ENCODE assay signal across 9 cellular contexts in the genomic region with DNA sequence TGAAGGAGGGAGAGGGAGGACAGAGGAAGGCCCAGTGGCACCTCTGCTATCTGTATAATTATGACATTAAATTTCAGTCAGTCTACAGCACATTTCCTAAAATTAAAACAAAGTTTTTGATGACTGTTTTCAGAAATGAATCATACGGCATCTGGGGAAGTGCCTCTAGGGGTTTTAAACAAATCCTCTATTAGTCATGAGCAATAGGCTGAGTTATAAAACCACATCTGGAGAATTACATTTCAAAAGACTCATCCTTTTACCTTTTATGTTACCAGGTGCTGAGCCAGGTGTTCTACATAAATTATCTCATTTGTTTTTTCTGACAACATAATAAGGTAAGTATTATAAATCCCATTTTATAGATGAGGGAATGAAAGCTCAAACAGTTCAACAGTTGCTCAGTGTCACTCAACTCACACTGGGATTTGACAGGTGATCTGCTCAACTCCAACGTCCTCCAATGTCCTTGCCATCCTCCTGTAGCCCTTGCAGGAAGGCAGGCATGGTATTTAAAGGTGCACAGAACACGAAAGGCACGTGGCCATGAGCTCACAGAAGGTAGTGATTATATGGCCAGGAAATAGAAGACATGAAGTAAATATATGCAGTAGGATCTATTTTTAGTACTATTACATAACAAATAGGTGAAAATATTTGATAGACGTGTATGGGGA.
DNase-seq lines count a peak whose midpoint lies in the region; ATAC-seq and TF ChIP-seq lines count a peak whose summit lies in the region.
"Had no signal": no experiment of that assay in that cellular context is flagged by ENCODE, and none has a peak within 500 bp of the region (broad histone marks: within the 10 kb centered on the region; RNA-seq: fewer than 3 reads in every experiment).

No MANE protein-coding gene starts in this region.

- H3K4me1 Mint-ChIP-seq in activated naive CD8-positive, alpha-beta T cell (ENCODE audit: low read depth), result peaks cover 10% of the 10 kb centered on the region
- peaks cover 15% of the 10 kb centered on the region for H3K4me1 Mint-ChIP-seq in activated naive CD8-positive, alpha-beta T cell treated with anti-CD3 and anti-CD28 coated beads for 36 hours

- intact Hi-C loops in adrenal gland (cut with DNase I), result no loop called here

- H3K4me3 Mint-ChIP-seq in activated naive CD8-positive, alpha-beta T cell, result no peak overlapping the region
- H3K4me3 Mint-ChIP-seq in activated naive CD8-positive, alpha-beta T cell treated with anti-CD3 and anti-CD28 coated beads for 36 hours, result no peak overlapping the region
- H3K4me3 Mint-ChIP-seq: T-helper 1 cell treated with Interleukin-12 subunit alpha and Interleukin-12 subunit beta and Interleukin-4 antibody, amounts not matched to agents 30 μg/mL and 1 μg/mL, for 36 hours had no signal

- no peak overlapping the region for H3K27ac ChIP-seq in adrenal gland

- no peak for TF ChIP-seq POLR2A in adrenal gland (IDR thresholded peaks at IDR 0.05)

- no peak for TF ChIP-seq CTCF in astrocyte of the spinal cord (IDR thresholded peaks at IDR 0.05; ENCODE audit: low read depth, low read length)
- no peak for TF ChIP-seq CTCF in adrenal gland (IDR thresholded peaks at IDR 0.05)
- no peak for TF ChIP-seq CTCF in BE2C (IDR thresholded peaks at IDR 0.05; ENCODE audit: low read depth, low read length)

- H3K36me3 ChIP-seq in adrenal gland (replicated peaks in 1 of 2) (no peaks in the 10 kb centered on the region), BE2C (no peaks in the 10 kb centered on the region)

- 20 to 64% (median 45%) methylated on average over 5 of the region's 5 CpGs for WGBS in adrenal gland, 4 donors

- no peak overlapping the region for H3K4me3 ChIP-seq in astrocyte of the spinal cord (ENCODE audit: low read depth, low read length)
- no peak overlapping the region for H3K4me3 ChIP-seq in adrenal gland
- H3K4me3 ChIP-seq in BE2C (ENCODE audit: low read depth, low read length), result no peak overlapping the region

- H3K4me1 ChIP-seq in adrenal gland (replicated peaks in 1 of 2) (no peaks in the 10 kb centered on the region), BE2C (peaks cover 10% of the 10 kb centered on the region)

- H3K36me3 Mint-ChIP-seq in activated naive CD8-positive, alpha-beta T cell, result no peaks in the 10 kb centered on the region
- H3K36me3 Mint-ChIP-seq in activated naive CD8-positive, alpha-beta T cell treated with anti-CD3 and anti-CD28 coated beads for 36 hours, result no peaks in the 10 kb centered on the region

- in situ Hi-C loops in astrocyte of the spinal cord (cut with HindIII; ENCODE audit: low sequenced_read_pairs), result no loop called here

- H3K27me3 Mint-ChIP-seq in activated naive CD8-positive, alpha-beta T cell, result peaks cover 8% of the 10 kb centered on the region
- H3K27me3 Mint-ChIP-seq in activated naive CD8-positive, alpha-beta T cell treated with anti-CD3 and anti-CD28 coated beads for 36 hours, result peaks cover 15% of the 10 kb centered on the region

- no peaks in the 10 kb centered on the region for H3K27me3 ChIP-seq in adrenal gland
- H3K27me3 ChIP-seq in BE2C, result no peaks in the 10 kb centered on the region

- ATAC-seq in HG03039 (IDR thresholded peaks at IDR 0.05; ENCODE audit: unreplicated experiment), result peak; percentile 68

- H3K9me3 ChIP-seq in adrenal gland (replicated peaks in 1 of 3) (peaks cover 0 to 6% (median 0%) of the 10 kb centered on the region in 3 donors), BE2C (no peaks in the 10 kb centered on the region)

- H3K27ac Mint-ChIP-seq in activated naive CD8-positive, alpha-beta T cell, result peak overlapping the region; percentile 66
- H3K27ac Mint-ChIP-seq in activated naive CD8-positive, alpha-beta T cell treated with anti-CD3 and anti-CD28 coated beads for 36 hours, result no peak overlapping the region
- H3K27ac Mint-ChIP-seq: T-helper 1 cell treated with Interleukin-12 subunit alpha and Interleukin-12 subunit beta and Interleukin-4 antibody, amounts not matched to agents 30 μg/mL and 1 μg/mL, for 36 hours had no signal

- DNase-seq in activated naive CD8-positive, alpha-beta T cell treated with anti-CD3 and anti-CD28 coated beads for 36 hours, result no peak
- DNase-seq in astrocyte of the spinal cord (ENCODE audit: low read depth, low spot score), result peak; percentile 63
- DNase-seq in stromal cell of bone marrow (ENCODE audit: low read depth), result peak; percentile 68
- no peak for DNase-seq in SK-N-DZ (ENCODE audit: low spot score)
- DNase-seq in adrenal gland, result no peak
- DNase-seq in BE2C, result no peak

- H3K9me3 Mint-ChIP-seq in activated naive CD8-positive, alpha-beta T cell (ENCODE audit: low read depth), result no peaks in the 10 kb centered on the region
- H3K9me3 Mint-ChIP-seq in activated naive CD8-positive, alpha-beta T cell treated with anti-CD3 and anti-CD28 coated beads for 36 hours, result no peaks in the 10 kb centered on the region
- H3K9me3 Mint-ChIP-seq: T-helper 1 cell treated with Interleukin-12 subunit alpha and Interleukin-12 subunit beta and Interleukin-4 antibody, amounts not matched to agents 30 μg/mL and 1 μg/mL, for 36 hours had no signal

Comparison
In these comparisons a context has a peak if more than half of its experiments do, and no peak if none do; other contexts are left out.
1. DNase-seq: peak in astrocyte of the spinal cord (single experiment) and stromal cell of bone marrow (single experiment); none in activated naive CD8-positive, alpha-beta T cell treated with anti-CD3 and anti-CD28 coated beads for 36 hours (single experiment), SK-N-DZ (single experiment), adrenal gland (0 of 7) and BE2C (single experiment).